ENCODE assay signal across 19 cellular contexts in the genomic region with DNA sequence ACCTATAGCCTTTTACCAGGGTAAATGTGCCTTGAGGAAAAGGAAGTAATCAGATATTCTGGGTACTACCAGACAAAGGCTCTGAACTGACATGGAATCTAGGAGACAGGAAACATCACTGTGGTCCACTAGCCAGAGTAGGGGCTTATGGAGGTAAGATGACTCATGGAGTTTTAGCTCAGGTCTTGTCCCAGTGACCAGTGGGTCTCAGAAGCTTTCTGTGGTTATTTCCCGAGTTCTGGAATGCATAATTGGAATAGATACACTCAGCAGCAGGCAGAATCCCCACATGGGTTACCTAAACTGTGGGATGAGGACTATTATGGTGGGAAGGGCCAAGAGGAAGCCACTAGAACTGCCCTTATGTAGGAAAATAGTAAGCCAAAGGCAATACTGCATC.
"Had no signal": no experiment of that assay in that cellular context is flagged by ENCODE, and none has a peak within 500 bp of the region (broad histone marks: within the 10 kb centered on the region; RNA-seq: fewer than 3 reads in every experiment).

No MANE protein-coding gene starts in this region.

- H3K27ac ChIP-seq: ascending aorta, colonic mucosa, thoracic aorta, vagina had no signal

- H3K36me3 ChIP-seq: ascending aorta, colonic mucosa, thoracic aorta, vagina had no signal

- H3K9me3 ChIP-seq: ascending aorta, colonic mucosa, thoracic aorta, vagina had no signal

- FAIRE-seq: bronchial epithelial cell had no signal

- ATAC-seq: activated CD4-positive, CD25-positive, alpha-beta regulatory T cell treated with anti-CD3 and anti-CD28 coated beads, Interleukin-2, amount 50 U/mL, for 24 hours; activated CD8-positive, alpha-beta memory T cell treated with anti-CD3 and anti-CD28 coated beads, Interleukin-2, amount 10 ng/mL, durations not matched to agents 7 days and 5 days; activated CD8-positive, alpha-beta T cell treated with anti-CD3 and anti-CD28 coated beads for 36 hours; left ventricle myocardium superior; natural killer cell treated with Interleukin-12 subunit alpha and Interleukin-12 subunit beta and Interleukin-15 and Interleukin-18, amount 100 ng/mL, for 72 hours; T-helper 17 cell had no signal

- H3K27me3 ChIP-seq: ascending aorta, colonic mucosa, vagina had no signal

- H3K4me1 ChIP-seq: colonic mucosa had no signal

- DNase-seq: activated CD4-positive, alpha-beta T cell treated with anti-CD3 and anti-CD28 coated beads, Interleukin-2, amount 10 ng/mL, durations not matched to agents 24 days and 14 days; activated CD8-positive, alpha-beta memory T cell treated with anti-CD3 and anti-CD28 coated beads, Interleukin-2, amount 10 ng/mL, durations not matched to agents 7 days and 5 days; activated CD8-positive, alpha-beta T cell treated with anti-CD3 and anti-CD28 coated beads for 36 hours; activated gamma-delta T cell; activated T-cell treated with anti-CD3 and anti-CD28 coated beads for 4 hours; colonic mucosa; immature natural killer cell; left ventricle myocardium superior; mammary epithelial cell; midbrain; stimulated activated CD4-positive, alpha-beta T cell treated with anti-CD3 and anti-CD28 coated beads, Interleukin-4, amount 100 ng/mL, for 24 hours; stimulated activated naive CD4-positive, alpha-beta T cell treated with Interleukin-2 at 50 U/mL for 16 hours; T-helper 17 cell had no signal

- H3K4me3 ChIP-seq: ascending aorta, colonic mucosa, thoracic aorta, vagina had no signal
